ENCODE assay signal across 25 cellular contexts in the genomic region with DNA sequence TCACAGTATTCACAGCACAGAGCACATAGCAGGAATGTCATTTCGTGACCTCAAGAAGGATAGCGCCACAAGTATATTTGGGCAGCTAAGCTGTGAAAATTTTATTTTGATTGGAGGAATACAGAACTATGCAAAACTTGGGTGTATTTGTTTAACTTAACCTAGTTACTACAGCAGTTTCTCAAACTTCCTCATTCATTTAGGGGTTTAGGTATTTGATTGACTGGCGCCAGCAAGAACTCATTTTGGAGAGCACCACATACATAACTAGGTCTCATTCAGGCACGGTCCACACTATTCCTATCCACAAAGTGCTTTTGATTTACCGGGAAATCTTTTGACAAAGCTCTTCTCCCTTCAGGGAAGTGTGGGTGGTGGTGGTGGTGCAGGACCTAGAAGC.
A peak's percentile ranks its signal among the peaks of the same experiment; 100 is the strongest.
DNase-seq lines count a peak whose midpoint lies in the region; ATAC-seq and TF ChIP-seq lines count a peak whose summit lies in the region.
"Had no signal": no experiment of that assay in that cellular context is flagged by ENCODE, and none has a peak within 500 bp of the region (broad histone marks: within the 10 kb centered on the region; RNA-seq: fewer than 3 reads in every experiment).

No MANE protein-coding gene starts in this region.

- no peak overlapping the region for H3K4me3 ChIP-seq in mammary epithelial cell (replicated peaks in 1 of 3; ENCODE audit: insufficient read depth in 1 of 3, low read depth in 2 of 3, low read length in 3 of 3)
- no peak overlapping the region for H3K4me3 ChIP-seq in GM23338
- H3K4me3 ChIP-seq: dorsolateral prefrontal cortex, SJCRH30, tibial nerve had no signal

- no peak for DNase-seq in mammary epithelial cell
- no peak for DNase-seq in MCF 10A (ENCODE audit: unreplicated experiment)
- DNase-seq in mesothelial cell of epicardium (ENCODE audit: low spot score in 2 of 2, unreplicated experiment in 2 of 2): no peak
- DNase-seq in activated CD4-positive, alpha-beta T cell treated with anti-CD3 and anti-CD28 coated beads, Interleukin-2, amount 10 ng/mL, durations not matched to agents 24 days and 14 days: no peak
- DNase-seq in activated CD4-positive, alpha-beta T cell treated with anti-CD3 and anti-CD28 coated beads for 36 hours: no peak
- DNase-seq in GM23338 (ENCODE audit: low spot score): no peak
- DNase-seq: activated CD4-positive, alpha-beta memory T cell treated with anti-CD3 and anti-CD28 coated beads, Interleukin-2, amount 10 ng/mL, durations not matched to agents 7 days and 5 days; activated naive CD4-positive, alpha-beta T cell treated with anti-CD3 and anti-CD28 coated beads for 36 hours; activated T-cell treated with anti-CD3 and anti-CD28 coated beads, Interleukin-2, amount 50 U/mL, for 24 hours; aorta; C1 segment of cervical spinal cord; central memory CD4-positive, alpha-beta T cell; DMS 273 treated with DMSO at 0.1 percent for 48 hours; dorsolateral prefrontal cortex; GDM1; NCI-H1092 treated with DMSO at 0.1 percent for 48 hours; occipital lobe; PC-3; right cardiac atrium; SJCRH30; stimulated activated naive CD4-positive, alpha-beta T cell had no signal

- no peaks in the 10 kb centered on the region for H3K9me3 Mint-ChIP-seq in MCF 10A (ENCODE audit: unreplicated experiment)
- H3K9me3 Mint-ChIP-seq in mesothelial cell of epicardium: peaks cover 7% of the 10 kb centered on the region
- H3K9me3 Mint-ChIP-seq in activated CD4-positive, alpha-beta T cell treated with anti-CD3 and anti-CD28 coated beads, Interleukin-2, amount 10 ng/mL, durations not matched to agents 24 days and 14 days: no peaks in the 10 kb centered on the region
- no peaks in the 10 kb centered on the region for H3K9me3 Mint-ChIP-seq in activated CD4-positive, alpha-beta T cell treated with anti-CD3 and anti-CD28 coated beads for 36 hours (ENCODE audit: low read depth)
- H3K9me3 Mint-ChIP-seq in GM23338: no peaks in the 10 kb centered on the region
- H3K9me3 Mint-ChIP-seq: activated CD4-positive, alpha-beta memory T cell treated with anti-CD3 and anti-CD28 coated beads, Interleukin-2, amount 10 ng/mL, durations not matched to agents 7 days and 5 days; activated naive CD4-positive, alpha-beta T cell treated with anti-CD3 and anti-CD28 coated beads for 36 hours; activated T-cell treated with anti-CD3 and anti-CD28 coated beads, Interleukin-2, amount 50 U/mL, for 24 hours; T-helper 1 cell treated with Interleukin-12 subunit alpha and Interleukin-12 subunit beta and Interleukin-4 antibody, amounts not matched to agents 30 μg/mL and 1 μg/mL, for 36 hours had no signal

- H3K36me3 Mint-ChIP-seq in MCF 10A (ENCODE audit: insufficient read depth, unreplicated experiment) (peaks cover 6% of the 10 kb centered on the region), mesothelial cell of epicardium (no peaks in the 10 kb centered on the region), GM23338 (ENCODE audit: low read depth) (no peaks in the 10 kb centered on the region)
- no peaks in the 10 kb centered on the region for H3K36me3 Mint-ChIP-seq in activated CD4-positive, alpha-beta T cell treated with anti-CD3 and anti-CD28 coated beads, Interleukin-2, amount 10 ng/mL, durations not matched to agents 24 days and 14 days (ENCODE audit: low read depth)
- H3K36me3 Mint-ChIP-seq in activated CD4-positive, alpha-beta T cell treated with anti-CD3 and anti-CD28 coated beads for 36 hours (ENCODE audit: low read depth): no peaks in the 10 kb centered on the region

- WGBS in mammary epithelial cell (ENCODE audit: low coverage, missing lambda C conversion rate): 64% methylated on average over 5 of the region's 5 CpGs

- ATAC-seq in HG03469 (IDR thresholded peaks at IDR 0.05; ENCODE audit: unreplicated experiment) (no peak), GM23338 (no peak)
- ATAC-seq in activated CD4-positive, alpha-beta T cell treated with anti-CD3 and anti-CD28 coated beads for 36 hours: no peak
- ATAC-seq: PC-3, right cardiac atrium had no signal

- intact Hi-C loops in mammary epithelial cell (cut with micrococcal nuclease) (loop anchor here (5.0 kb wide), 1 partner anchor 72 kb away; no protein-coding TSS in a partner anchor), MCF 10A (cut with micrococcal nuclease) (loop anchor here (5.0 kb wide), 2 partner anchors 72 to 202 kb away; no protein-coding TSS in a partner anchor)
- intact Hi-C loops in activated CD4-positive, alpha-beta T cell treated with anti-CD3 and anti-CD28 coated beads, Interleukin-2, amount 10 ng/mL, durations not matched to agents 24 days and 14 days (cut with micrococcal nuclease): no loop called here
- intact Hi-C loops in activated CD4-positive, alpha-beta T cell treated with anti-CD3 and anti-CD28 coated beads for 36 hours (cut with DNase I, micrococcal nuclease): loop anchor here in 1 of 2 experiments (5.0 kb wide), 1 partner anchor 158 kb away; a partner anchor contains a TSS

- no peaks in the 10 kb centered on the region for H3K9me2 ChIP-seq in GM23338 (ENCODE audit: insufficient read depth)

- dilution Hi-C loops in mammary epithelial cell (cut with HindIII; ENCODE audit: low sequenced_read_pairs): no loop called here

- H3K27me3 ChIP-seq in mammary epithelial cell (ENCODE audit: insufficient read depth, low read length): no peaks in the 10 kb centered on the region
- H3K27me3 ChIP-seq in GM23338 (ENCODE audit: insufficient read depth): peaks cover 20% of the 10 kb centered on the region
- H3K27me3 ChIP-seq: dorsolateral prefrontal cortex, SJCRH30, tibial nerve had no signal

- POLR2A ChIA-PET in MCF 10A (lab: Yijun Ruan, JAX): interaction anchor here (1.0 kb wide), 1 partner anchor 9 kb away, joined by 4 read pairs; no protein-coding TSS in a partner anchor
- POLR2A ChIA-PET in activated CD4-positive, alpha-beta T cell treated with anti-CD3 and anti-CD28 coated beads for 36 hours (lab: Charles Lee): no interaction called here

- H2AFZ ChIP-seq in mammary epithelial cell (ENCODE audit: low read depth, low read length) (peak overlapping the region; percentile 71), GM23338 (no peak overlapping the region)

- H3F3A ChIP-seq in GM23338 (replicated peaks; ENCODE audit: low read depth): no peaks in the 10 kb centered on the region

- H3K79me2 ChIP-seq in mammary epithelial cell (ENCODE audit: insufficient read depth, low read length): no peaks in the 10 kb centered on the region
- H3K79me2 ChIP-seq in GM23338 (replicated peaks; ENCODE audit: insufficient read depth): no peaks in the 10 kb centered on the region

- H3K9me3 ChIP-seq in mammary epithelial cell (replicated peaks; ENCODE audit: insufficient read depth, low read length): no peaks in the 10 kb centered on the region
- H3K9me3 ChIP-seq: SJCRH30, tibial nerve had no signal

- BruUV-seq in mammary epithelial cell (replicated peaks; lab: Mats Ljungman, UMichigan) (no TSS peak), MCF 10A (replicated peaks; lab: Mats Ljungman, UMichigan) (no TSS peak)

- H3K4me1 ChIP-seq in mammary epithelial cell (ENCODE audit: insufficient read depth, low read length): peaks cover 32% of the 10 kb centered on the region
- peaks cover 20% of the 10 kb centered on the region for H3K4me1 ChIP-seq in GM23338 (ENCODE audit: insufficient read depth)

- H3K4me1 Mint-ChIP-seq in MCF 10A (ENCODE audit: insufficient read depth, unreplicated experiment) (peaks cover 33% of the 10 kb centered on the region), mesothelial cell of epicardium (peaks cover 27% of the 10 kb centered on the region), GM23338 (peaks cover 30% of the 10 kb centered on the region)
- H3K4me1 Mint-ChIP-seq in activated CD4-positive, alpha-beta T cell treated with anti-CD3 and anti-CD28 coated beads, Interleukin-2, amount 10 ng/mL, durations not matched to agents 24 days and 14 days: no peaks in the 10 kb centered on the region
- peaks cover 14% of the 10 kb centered on the region for H3K4me1 Mint-ChIP-seq in activated CD4-positive, alpha-beta T cell treated with anti-CD3 and anti-CD28 coated beads for 36 hours
- H3K4me1 Mint-ChIP-seq: activated CD4-positive, alpha-beta memory T cell treated with anti-CD3 and anti-CD28 coated beads, Interleukin-2, amount 10 ng/mL, durations not matched to agents 7 days and 5 days had no signal

- no peaks in the 10 kb centered on the region for H3K27me3 Mint-ChIP-seq in MCF 10A (ENCODE audit: insufficient read depth, unreplicated experiment)
- H3K27me3 Mint-ChIP-seq in mesothelial cell of epicardium (ENCODE audit: low read depth): no peaks in the 10 kb centered on the region
- H3K27me3 Mint-ChIP-seq in activated CD4-positive, alpha-beta T cell treated with anti-CD3 and anti-CD28 coated beads, Interleukin-2, amount 10 ng/mL, durations not matched to agents 24 days and 14 days: no peaks in the 10 kb centered on the region
- peaks cover 4% of the 10 kb centered on the region for H3K27me3 Mint-ChIP-seq in activated CD4-positive, alpha-beta T cell treated with anti-CD3 and anti-CD28 coated beads for 36 hours
- H3K27me3 Mint-ChIP-seq in GM23338 (ENCODE audit: insufficient read depth, low read depth, poor library complexity): peaks cover 13% of the 10 kb centered on the region
- H3K27me3 Mint-ChIP-seq: activated CD4-positive, alpha-beta memory T cell treated with anti-CD3 and anti-CD28 coated beads, Interleukin-2, amount 10 ng/mL, durations not matched to agents 7 days and 5 days; activated T-cell treated with anti-CD3 and anti-CD28 coated beads, Interleukin-2, amount 50 U/mL, for 24 hours had no signal

- no peak overlapping the region for H3K4me3 Mint-ChIP-seq in MCF 10A (ENCODE audit: unreplicated experiment)
- H3K4me3 Mint-ChIP-seq in mesothelial cell of epicardium: no peak overlapping the region
- H3K4me3 Mint-ChIP-seq in activated CD4-positive, alpha-beta T cell treated with anti-CD3 and anti-CD28 coated beads, Interleukin-2, amount 10 ng/mL, durations not matched to agents 24 days and 14 days: no peak overlapping the region
- H3K4me3 Mint-ChIP-seq in activated CD4-positive, alpha-beta T cell treated with anti-CD3 and anti-CD28 coated beads for 36 hours: no peak overlapping the region
- no peak overlapping the region for H3K4me3 Mint-ChIP-seq in GM23338
- H3K4me3 Mint-ChIP-seq: activated CD4-positive, alpha-beta memory T cell treated with anti-CD3 and anti-CD28 coated beads, Interleukin-2, amount 10 ng/mL, durations not matched to agents 7 days and 5 days; activated naive CD4-positive, alpha-beta T cell treated with anti-CD3 and anti-CD28 coated beads for 36 hours; activated T-cell treated with anti-CD3 and anti-CD28 coated beads, Interleukin-2, amount 50 U/mL, for 24 hours; T-helper 1 cell treated with Interleukin-12 subunit alpha and Interleukin-12 subunit beta and Interleukin-4 antibody, amounts not matched to agents 30 μg/mL and 1 μg/mL, for 36 hours had no signal

- no peak overlapping the region for H3K27ac ChIP-seq in mammary epithelial cell (ENCODE audit: insufficient read depth, low read depth, low read length)
- H3K27ac ChIP-seq in VCaP: peak overlapping the region; percentile 76
- no peak overlapping the region for H3K27ac ChIP-seq in GM23338 (ENCODE audit: low read depth)
- H3K27ac ChIP-seq: dorsolateral prefrontal cortex, SJCRH30, tibial nerve had no signal

- H4K20me1 ChIP-seq in mammary epithelial cell (ENCODE audit: insufficient read depth, low read length) (no peaks in the 10 kb centered on the region), GM23338 (replicated peaks; ENCODE audit: insufficient read depth) (0 out of 2 replicates have a peak, but pooled peaks cover 2% of the 10 kb centered on the region)

- H3K4me2 ChIP-seq in mammary epithelial cell (ENCODE audit: insufficient read depth, low read depth, low read length) (no peak overlapping the region), GM23338 (no peak overlapping the region)

- TF ChIP-seq CTCF in mammary epithelial cell (conservative IDR thresholded peaks at IDR 0.05 in 1 of 2, IDR thresholded peaks at IDR 0.05 in 1 of 2; ENCODE audit: extremely low read depth in 1 of 2, insufficient read depth in 1 of 2, low read depth in 1 of 2, low read length in 2 of 2) (no peak), MCF 10A (IDR thresholded peaks at IDR 0.05; ENCODE audit: unreplicated experiment) (no peak), VCaP (conservative IDR thresholded peaks at IDR 0.05) (no peak), mesothelial cell of epicardium (IDR thresholded peaks at IDR 0.05; ENCODE audit: unreplicated experiment) (no peak), GM23338 (conservative IDR thresholded peaks at IDR 0.05; ENCODE audit: low read depth in 2 of 2) (no peak)

- in situ Hi-C loops in mammary epithelial cell (cut with MboI; ENCODE audit: low sequenced_read_pairs in 2 of 2): loop anchor here in 1 of 2 donors (10.0 kb wide), 1 partner anchor 155 kb away; a partner anchor contains a TSS

- CTCF ChIA-PET in mammary epithelial cell (lab: Charles Lee; ENCODE audit: low non-redundant PET) (no interaction called here), MCF 10A (lab: Yijun Ruan, JAX) (interaction anchor here (0.6 kb wide), 1 partner anchor 168 kb away, joined by 3 read pairs; no protein-coding TSS in a partner anchor)
- CTCF ChIA-PET in activated CD4-positive, alpha-beta T cell treated with anti-CD3 and anti-CD28 coated beads for 36 hours (lab: Charles Lee): no interaction called here

- no peak overlapping the region for H3K27ac Mint-ChIP-seq in MCF 10A (ENCODE audit: low read depth, unreplicated experiment)
- peak overlapping the region; percentile 28 for H3K27ac Mint-ChIP-seq in mesothelial cell of epicardium
- H3K27ac Mint-ChIP-seq in activated CD4-positive, alpha-beta T cell treated with anti-CD3 and anti-CD28 coated beads, Interleukin-2, amount 10 ng/mL, durations not matched to agents 24 days and 14 days: no peak overlapping the region
- H3K27ac Mint-ChIP-seq in activated CD4-positive, alpha-beta T cell treated with anti-CD3 and anti-CD28 coated beads for 36 hours: no peak overlapping the region
- no peak overlapping the region for H3K27ac Mint-ChIP-seq in GM23338
- H3K27ac Mint-ChIP-seq: activated CD4-positive, alpha-beta memory T cell treated with anti-CD3 and anti-CD28 coated beads, Interleukin-2, amount 10 ng/mL, durations not matched to agents 7 days and 5 days; activated naive CD4-positive, alpha-beta T cell treated with anti-CD3 and anti-CD28 coated beads for 36 hours; activated T-cell treated with anti-CD3 and anti-CD28 coated beads, Interleukin-2, amount 50 U/mL, for 24 hours; T-helper 1 cell treated with Interleukin-12 subunit alpha and Interleukin-12 subunit beta and Interleukin-4 antibody, amounts not matched to agents 30 μg/mL and 1 μg/mL, for 36 hours had no signal

- no peak overlapping the region for H3K9ac ChIP-seq in mammary epithelial cell (ENCODE audit: insufficient read depth, low read length)

- no peaks in the 10 kb centered on the region for H3K36me3 ChIP-seq in mammary epithelial cell (ENCODE audit: insufficient read depth, low read length)
- no peaks in the 10 kb centered on the region for H3K36me3 ChIP-seq in GM23338 (ENCODE audit: insufficient read depth)
- H3K36me3 ChIP-seq: SJCRH30, tibial nerve had no signal
